In the genomic region with DNA sequence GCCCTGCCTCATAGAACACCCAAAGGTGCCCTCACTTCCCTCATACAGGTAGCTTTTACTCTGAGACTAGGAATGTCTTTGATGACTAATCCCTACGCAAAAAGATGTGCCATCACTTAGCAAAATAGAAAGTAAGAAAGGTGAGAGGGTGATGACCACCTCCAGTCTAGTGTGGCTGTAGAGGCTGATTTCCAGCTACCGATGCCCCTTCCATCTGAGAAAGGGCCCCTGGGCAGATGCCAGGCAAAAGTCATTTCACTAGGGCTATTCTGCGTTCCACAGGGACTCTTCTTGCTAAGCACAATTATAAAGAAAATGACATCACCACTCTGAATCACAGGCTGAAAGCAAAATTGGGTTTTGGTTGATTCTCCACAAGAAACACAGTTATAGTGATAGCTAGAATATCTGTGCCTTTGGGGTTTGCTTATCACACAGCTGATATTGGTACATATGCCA, we compare ENCODE assay signal across 9 cellular contexts.
DNase-seq lines count a peak whose midpoint lies in the region; ATAC-seq, FAIRE-seq and TF ChIP-seq lines count a peak whose summit lies in the region.
"Had no signal": no experiment of that assay in that cellular context is flagged by ENCODE, and none has a peak within 500 bp of the region (broad histone marks: within the 10 kb centered on the region; RNA-seq: fewer than 3 reads in every experiment).

No MANE protein-coding gene starts in this region.

- H3K27ac ChIP-seq in Peyer's patch, result peak overlapping the region in 2 of 4 donors; percentile 16 to 23

- FAIRE-seq in GM19239 (lab: Jason Lieb, UNC), result peak; percentile 45

- POLR2A ChIA-PET in activated CD4-positive, alpha-beta memory T cell treated with anti-CD3 and anti-CD28 coated beads, Interleukin-2, amount 10 ng/mL, durations not matched to agents 7 days and 5 days (lab: Charles Lee), result no interaction called here
- POLR2A ChIA-PET in HEK293T (lab: Yijun Ruan, JAX), result interaction anchor here (1.3 kb wide), 1 partner anchor 30 kb away, joined by 3 read pairs; no protein-coding TSS in a partner anchor

- CTCF ChIA-PET in activated CD4-positive, alpha-beta memory T cell treated with anti-CD3 and anti-CD28 coated beads, Interleukin-2, amount 10 ng/mL, durations not matched to agents 7 days and 5 days (lab: Charles Lee), result interaction anchor here (1.0 to 2.5 kb wide), 4 partner anchors 11 to 46 kb away, joined by 3 to 17 read pairs (median 6); no protein-coding TSS in a partner anchor
- CTCF ChIA-PET in HEK293T (lab: Yijun Ruan, JAX), result interaction anchor here (0.6 to 2.4 kb wide), 4 partner anchors 11 to 31 kb away, joined by 3 to 8 read pairs (median 5); no protein-coding TSS in a partner anchor

- no peak for TF ChIP-seq POLR2A in Peyer's patch (IDR thresholded peaks at IDR 0.05)

- H3K27ac Mint-ChIP-seq in activated CD4-positive, alpha-beta memory T cell treated with anti-CD3 and anti-CD28 coated beads, Interleukin-2, amount 10 ng/mL, durations not matched to agents 7 days and 5 days, result peak overlapping the region; percentile 8

- DNase-seq in GM19239 (ENCODE audit: insufficient read length, low spot score), result no peak
- DNase-seq in activated CD4-positive, alpha-beta memory T cell treated with anti-CD3 and anti-CD28 coated beads, Interleukin-2, amount 10 ng/mL, durations not matched to agents 7 days and 5 days, result no peak
- peak; percentile 31 for DNase-seq in fibroblast of the aortic adventitia (ENCODE audit: low read depth)
- DNase-seq in stimulated activated CD4-positive, alpha-beta T cell treated with anti-CD3 and anti-CD28 coated beads, Interleukin-2, amount 100 ng/mL, for 48 hours, result peak; percentile 28 to 35
- DNase-seq in hippocampal formation (lab: John Stamatoyannopoulos, UW), result no peak
- DNase-seq in Peyer's patch, result no peak
- DNase-seq in HEK293T (ENCODE audit: extremely low spot score), result no peak
- DNase-seq: effector CD4-positive, alpha-beta T cell had no signal

- H3K4me1 ChIP-seq in Peyer's patch, result peaks cover 0 to 68% (median 17%) of the 10 kb centered on the region in 4 donors

- H3K4me3 ChIP-seq in fibroblast of the aortic adventitia (ENCODE audit: low read depth, low read length), result no peak overlapping the region
- H3K4me3 ChIP-seq in Peyer's patch, result no peak overlapping the region

- no peaks in the 10 kb centered on the region for H3K27me3 ChIP-seq in Peyer's patch

- peaks cover 0 to 9% (median 0%) of the 10 kb centered on the region in 3 donors for H3K36me3 ChIP-seq in Peyer's patch

- no peaks in the 10 kb centered on the region for H3K9me3 Mint-ChIP-seq in activated CD4-positive, alpha-beta memory T cell treated with anti-CD3 and anti-CD28 coated beads, Interleukin-2, amount 10 ng/mL, durations not matched to agents 7 days and 5 days

- no peak for ATAC-seq in HG02973 (IDR thresholded peaks at IDR 0.05; ENCODE audit: unreplicated experiment)

- H3K9me3 ChIP-seq in Peyer's patch, result no peaks in the 10 kb centered on the region

- H3K36me3 Mint-ChIP-seq in activated CD4-positive, alpha-beta memory T cell treated with anti-CD3 and anti-CD28 coated beads, Interleukin-2, amount 10 ng/mL, durations not matched to agents 7 days and 5 days (ENCODE audit: low read depth), result peaks cover 18% of the 10 kb centered on the region

- no peak overlapping the region for H3K4me3 Mint-ChIP-seq in activated CD4-positive, alpha-beta memory T cell treated with anti-CD3 and anti-CD28 coated beads, Interleukin-2, amount 10 ng/mL, durations not matched to agents 7 days and 5 days

- no peak for TF ChIP-seq CTCF in fibroblast of the aortic adventitia (IDR thresholded peaks at IDR 0.05; ENCODE audit: insufficient read depth, low read length)
- no peak for TF ChIP-seq CTCF in Peyer's patch (IDR thresholded peaks at IDR 0.05)

- no peaks in the 10 kb centered on the region for H3K27me3 Mint-ChIP-seq in activated CD4-positive, alpha-beta memory T cell treated with anti-CD3 and anti-CD28 coated beads, Interleukin-2, amount 10 ng/mL, durations not matched to agents 7 days and 5 days

- peaks cover 57% of the 10 kb centered on the region for H3K4me1 Mint-ChIP-seq in activated CD4-positive, alpha-beta memory T cell treated with anti-CD3 and anti-CD28 coated beads, Interleukin-2, amount 10 ng/mL, durations not matched to agents 7 days and 5 days

TF ChIP-seq in HEK293T, 16 proteins besides CTCF, POLR2A, EP300 and RAD21:
- no peak for TF ChIP-seq L3MBTL2 (conservative IDR thresholded peaks at IDR 0.05)
- no peak for TF ChIP-seq HDGF (IDR thresholded peaks at IDR 0.05; ENCODE audit: borderline replicate concordance)
- TF ChIP-seq TARDBP (IDR thresholded peaks at IDR 0.05), result no peak
- TF ChIP-seq FOXK2 (IDR thresholded peaks at IDR 0.05), result no peak
- no peak for TF ChIP-seq PKNOX1 (IDR thresholded peaks at IDR 0.05)
- no peak for TF ChIP-seq FOXM1 (IDR thresholded peaks at IDR 0.05; ENCODE audit: borderline replicate concordance)
- TF ChIP-seq LEF1 (IDR thresholded peaks at IDR 0.05; ENCODE audit: borderline replicate concordance), result no peak
- TF ChIP-seq SP1 (IDR thresholded peaks at IDR 0.05), result no peak
- TF ChIP-seq NFRKB (IDR thresholded peaks at IDR 0.05), result no peak
- TF ChIP-seq ZNF384 (IDR thresholded peaks at IDR 0.05), result no peak

Comparison
In these comparisons a context has a peak if more than half of its experiments do, and no peak if none do; other contexts are left out.
1. DNase-seq: peak in fibroblast of the aortic adventitia (single experiment) and stimulated activated CD4-positive, alpha-beta T cell treated with anti-CD3 and anti-CD28 coated beads, Interleukin-2, amount 100 ng/mL, for 48 hours (2 of 2); none in GM19239 (single experiment), activated CD4-positive, alpha-beta memory T cell treated with anti-CD3 and anti-CD28 coated beads, Interleukin-2, amount 10 ng/mL, durations not matched to agents 7 days and 5 days (single experiment), hippocampal formation (0 of 2), Peyer's patch (0 of 3) and HEK293T (single experiment).